In genomic region chr1:6866825-6867224, GRCh38 we compare ENCODE assay signal across 2 cellular contexts.
A peak's percentile ranks its signal among the peaks of the same experiment; 100 is the strongest.
TF ChIP-seq lines count a peak whose summit lies in the region.

No MANE protein-coding gene starts in this region.

TF ChIP-seq in IMR-90, 13 proteins besides CTCF, POLR2A, EP300 and RAD21:
- TF ChIP-seq CEBPB (IDR thresholded peaks at IDR 0.05; ENCODE audit: low read depth, low read length) (no peak), FOS (IDR thresholded peaks at IDR 0.05; ENCODE audit: low read depth, low read length) (no peak), RFX5 (IDR thresholded peaks at IDR 0.05; ENCODE audit: low read depth, low read length) (no peak), MXI1 (IDR thresholded peaks at IDR 0.05; ENCODE audit: borderline replicate concordance, low read depth, low read length) (no peak), BHLHE40 (IDR thresholded peaks at IDR 0.05; ENCODE audit: low read depth, low read length) (no peak), RCOR1 (IDR thresholded peaks at IDR 0.05; ENCODE audit: insufficient replicate concordance, low read length) (no peak), MAZ (IDR thresholded peaks at IDR 0.05; ENCODE audit: borderline replicate concordance, low read depth, low read length) (no peak), MAFK (IDR thresholded peaks at IDR 0.05; ENCODE audit: low read depth, low read length) (no peak), CHD1 (IDR thresholded peaks at IDR 0.05; ENCODE audit: low read depth, low read length) (no peak), NFE2L2 (IDR thresholded peaks at IDR 0.05; ENCODE audit: low read depth, low read length) (no peak), SMC3 (IDR thresholded peaks at IDR 0.05; ENCODE audit: low read depth, low read length) (no peak)
- TF ChIP-seq, protein P1, sequence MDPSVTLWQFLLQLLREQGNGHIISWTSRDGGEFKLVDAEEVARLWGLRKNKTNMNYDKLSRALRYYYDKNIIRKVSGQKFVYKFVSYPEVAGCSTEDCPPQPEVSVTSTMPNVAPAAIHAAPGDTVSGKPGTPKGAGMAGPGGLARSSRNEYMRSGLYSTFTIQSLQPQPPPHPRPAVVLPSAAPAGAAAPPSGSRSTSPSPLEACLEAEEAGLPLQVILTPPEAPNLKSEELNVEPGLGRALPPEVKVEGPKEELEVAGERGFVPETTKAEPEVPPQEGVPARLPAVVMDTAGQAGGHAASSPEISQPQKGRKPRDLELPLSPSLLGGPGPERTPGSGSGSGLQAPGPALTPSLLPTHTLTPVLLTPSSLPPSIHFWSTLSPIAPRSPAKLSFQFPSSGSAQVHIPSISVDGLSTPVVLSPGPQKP (IDR thresholded peaks at IDR 0.05; ENCODE audit: borderline replicate concordance, low read depth, low read length): no peak
- TF ChIP-seq, protein P2, sequence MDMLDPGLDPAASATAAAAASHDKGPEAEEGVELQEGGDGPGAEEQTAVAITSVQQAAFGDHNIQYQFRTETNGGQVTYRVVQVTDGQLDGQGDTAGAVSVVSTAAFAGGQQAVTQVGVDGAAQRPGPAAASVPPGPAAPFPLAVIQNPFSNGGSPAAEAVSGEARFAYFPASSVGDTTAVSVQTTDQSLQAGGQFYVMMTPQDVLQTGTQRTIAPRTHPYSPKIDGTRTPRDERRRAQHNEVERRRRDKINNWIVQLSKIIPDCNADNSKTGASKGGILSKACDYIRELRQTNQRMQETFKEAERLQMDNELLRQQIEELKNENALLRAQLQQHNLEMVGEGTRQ (IDR thresholded peaks at IDR 0.05; ENCODE audit: low read depth, low read length): no peak

TF ChIP-seq in H1, 55 proteins besides CTCF, POLR2A, EP300 and RAD21:
- TF ChIP-seq MAX (IDR thresholded peaks at IDR 0.05): peak; percentile 80
- TF ChIP-seq CEBPB (IDR thresholded peaks at IDR 0.05; ENCODE audit: low read depth, low read length): no peak
- no peak for TF ChIP-seq BACH1 (IDR thresholded peaks at IDR 0.05; ENCODE audit: low read length)
- TF ChIP-seq E2F6 (IDR thresholded peaks at IDR 0.05): peak; percentile 19; the same call in 1 of the 2 replicates
- peak; percentile 55; the same call in 1 of the 2 replicates for TF ChIP-seq YY1 (IDR thresholded peaks at IDR 0.05; ENCODE audit: low read depth, low read length)
- TF ChIP-seq RNF2 (IDR thresholded peaks at IDR 0.05; ENCODE audit: borderline replicate concordance, low read depth, low read length, missing control alignments, poor library complexity, severe bottlenecking): no peak
- no peak for TF ChIP-seq SUZ12 (IDR thresholded peaks at IDR 0.05; ENCODE audit: low read length)
